In genomic region chr5:170273968-170274710, GRCh38 we compare ENCODE assay signal across 8 cellular contexts.
DNase-seq lines count a peak whose midpoint lies in the region; ATAC-seq and TF ChIP-seq lines count a peak whose summit lies in the region.

No MANE protein-coding gene starts in this region.

- peak; percentile 35 for TF ChIP-seq CTCF in GM12865 (IDR thresholded peaks at IDR 0.05; ENCODE audit: insufficient read depth, low read depth, low read length, missing control alignments)

- DNase-seq in GM12865 (ENCODE audit: low read depth) = peak; percentile 63
- DNase-seq in NCI-H2107 (lab: John Stamatoyannopoulos, UW) = peak; percentile 72
- DNase-seq in activated T-cell treated with anti-CD3 and anti-CD28 coated beads for 24 hours (ENCODE audit: low read depth) = peak; percentile 55
- DNase-seq in inferior parietal cortex (ENCODE audit: extremely low spot score) = peak; percentile 27

- H3K4me3 ChIP-seq in GM12865 (ENCODE audit: low read depth, low read length) = no peak overlapping the region

- ATAC-seq in GM21619 (IDR thresholded peaks at IDR 0.05; ENCODE audit: unreplicated experiment) (no peak), HG03565 (IDR thresholded peaks at IDR 0.05; ENCODE audit: unreplicated experiment) (no peak), GM18870 (IDR thresholded peaks at IDR 0.05; ENCODE audit: unreplicated experiment) (no peak), GM21526 (IDR thresholded peaks at IDR 0.05; ENCODE audit: low FRiP score, unreplicated experiment) (no peak)
